ENCODE assay signal across 10 cellular contexts in genomic region chr11:32172771-32173170, GRCh38.
A peak's percentile ranks its signal among the peaks of the same experiment; 100 is the strongest.
DNase-seq lines count a peak whose midpoint lies in the region; ATAC-seq and TF ChIP-seq lines count a peak whose summit lies in the region.
"Had no signal": no experiment of that assay in that cellular context is flagged by ENCODE, and none has a peak within 500 bp of the region (broad histone marks: within the 10 kb centered on the region; RNA-seq: fewer than 3 reads in every experiment).

No MANE protein-coding gene starts in this region.

- H3K4me1 ChIP-seq in stomach (peaks cover 5 to 15% (median 7%) of the 10 kb centered on the region in 4 donors), MM.1S (ENCODE audit: low read length) (no peaks in the 10 kb centered on the region)

- H3K36me3 ChIP-seq in H7 (replicated peaks; ENCODE audit: control insufficient read depth, insufficient read depth, low read length) = no peaks in the 10 kb centered on the region
- no peaks in the 10 kb centered on the region for H3K36me3 ChIP-seq in stomach
- H3K36me3 ChIP-seq in MM.1S (replicated peaks; ENCODE audit: insufficient read depth, low read length) = no peaks in the 10 kb centered on the region

- H3K27ac ChIP-seq in stomach (peak overlapping the region in 1 of 5 donors; percentile 32), MM.1S (ENCODE audit: low read length) (no peak overlapping the region)

- H3F3A ChIP-seq in MM.1S (ENCODE audit: insufficient read depth, low read length) = no peaks in the 10 kb centered on the region

- no peak for TF ChIP-seq CTCF in stomach (IDR thresholded peaks at IDR 0.05)
- no peak for TF ChIP-seq CTCF in MM.1S (IDR thresholded peaks at IDR 0.05; ENCODE audit: low read length)

- 19 to 45% (median 24%) methylated on average over 11 of the region's 11 CpGs for WGBS in stomach, 5 donors

- H2AFZ ChIP-seq in MM.1S (ENCODE audit: low read length) = no peak overlapping the region

- no peak for ATAC-seq in HG02798 (IDR thresholded peaks at IDR 0.05; ENCODE audit: poor library complexity, unreplicated experiment)

- no peaks in the 10 kb centered on the region for H3K79me2 ChIP-seq in MM.1S (ENCODE audit: low read length)

- TF ChIP-seq EP300 in stomach (IDR thresholded peaks at IDR 0.05) = no peak

- TF ChIP-seq POLR2A in stomach (IDR thresholded peaks at IDR 0.05) = no peak

- DNase-seq in H7 (peak; percentile 19), cerebellum (ENCODE audit: low spot score) (peak; percentile 48), left kidney (ENCODE audit: low read depth, low spot score) (peak; percentile 51), stomach (peak; percentile 43), NCI-H2171 (lab: John Stamatoyannopoulos, UW) (no peak), MM.1S (no peak)
- no peak for DNase-seq in stimulated activated CD4-positive, alpha-beta T cell treated with anti-CD3 and anti-CD28 coated beads, Interleukin-15, amount 100 ng/mL, for 24 hours
- DNase-seq: NCI-H2107 had no signal

- no peaks in the 10 kb centered on the region for H4K20me1 ChIP-seq in MM.1S (ENCODE audit: insufficient read depth, low read length)

- H3K9me3 ChIP-seq in stomach = no peaks in the 10 kb centered on the region
- no peaks in the 10 kb centered on the region for H3K9me3 ChIP-seq in MM.1S (replicated peaks; ENCODE audit: insufficient read depth, low read length)
- H3K9me3 ChIP-seq: SK-N-SH had no signal

- H3K4me3 ChIP-seq in H7 (ENCODE audit: insufficient read depth, low read depth, low read length) (no peak overlapping the region), stomach (peak overlapping the region; percentile 18 to 32 (median 24)), MM.1S (ENCODE audit: low read length) (no peak overlapping the region)

- no peak overlapping the region for H3K4me2 ChIP-seq in MM.1S (ENCODE audit: low read depth, low read length)
- H3K4me2 ChIP-seq: SK-N-SH had no signal

- H3K9me2 ChIP-seq in MM.1S (replicated peaks; ENCODE audit: insufficient read depth, low read length) = no peaks in the 10 kb centered on the region
- H3K9me2 ChIP-seq: SK-N-SH had no signal

- H3K27me3 ChIP-seq in H7 (ENCODE audit: control insufficient read depth, insufficient read depth, low read length) = no peaks in the 10 kb centered on the region
- peaks cover 0 to 15% (median 0%) of the 10 kb centered on the region in 3 donors for H3K27me3 ChIP-seq in stomach
- H3K27me3 ChIP-seq in MM.1S (replicated peaks; ENCODE audit: insufficient read depth, low read length) = no peaks in the 10 kb centered on the region

- no peak overlapping the region for H3K9ac ChIP-seq in MM.1S (ENCODE audit: low read length)
- H3K9ac ChIP-seq: SK-N-SH had no signal

- intact Hi-C loops in stomach (cut with DNase I; ENCODE audit: low total_unique reads) = no loop called here

Comparison
In these comparisons a context has a peak if more than half of its experiments do, and no peak if none do; other contexts are left out.
1. DNase-seq: peak in H7 (single experiment), cerebellum (single experiment), left kidney (single experiment) and stomach (single experiment); none in stimulated activated CD4-positive, alpha-beta T cell treated with anti-CD3 and anti-CD28 coated beads, Interleukin-15, amount 100 ng/mL, for 24 hours (single experiment), NCI-H2171 (single experiment) and MM.1S (single experiment).
2. H3K4me3 ChIP-seq: peak in stomach (4 of 4); none in H7 (single experiment) and MM.1S (single experiment).